20 cellular contexts compared by ENCODE assay signal in the genomic region with DNA sequence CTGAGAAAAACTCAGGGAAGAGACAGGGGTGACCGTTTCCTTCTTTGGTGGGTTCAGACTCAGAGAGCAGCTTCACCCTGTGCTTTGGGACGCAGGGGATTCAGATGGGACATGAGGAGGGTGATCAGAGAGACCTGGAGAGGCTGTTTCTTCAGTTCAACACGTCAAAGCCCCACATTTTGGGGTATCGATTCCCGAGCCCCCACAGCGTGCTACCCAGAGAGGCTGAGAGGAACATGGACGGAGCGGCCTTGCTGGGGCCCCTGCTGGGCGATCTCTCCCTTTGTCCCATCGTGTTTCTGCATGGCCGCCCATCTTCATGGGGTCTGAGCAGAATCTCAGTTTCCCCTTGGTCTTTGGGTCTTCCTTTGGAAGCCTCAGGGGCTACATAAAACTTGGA. TPM values are rescaled to one million over a fixed set of nuclear protein-coding genes. Genes with fewer than 3 reads are reported as not detected.
A peak's percentile ranks its signal among the peaks of the same experiment; 100 is the strongest.
DNase-seq lines count a peak whose midpoint lies in the region; ATAC-seq and TF ChIP-seq lines count a peak whose summit lies in the region.
"Had no signal": no experiment of that assay in that cellular context is flagged by ENCODE, and none has a peak within 500 bp of the region (broad histone marks: within the 10 kb centered on the region; RNA-seq: fewer than 3 reads in every experiment).

No MANE protein-coding gene starts in this region.

- H3K36me3 Mint-ChIP-seq in activated naive CD8-positive, alpha-beta T cell treated with anti-CD3 and anti-CD28 coated beads, Interleukin-2, amount 10 ng/mL, durations not matched to agents 7 days and 5 days = peaks cover 2% of the 10 kb centered on the region
- H3K36me3 Mint-ChIP-seq in activated naive CD8-positive, alpha-beta T cell treated with anti-CD3 and anti-CD28 coated beads, Interleukin-2, amount 50 U/mL, for 24 hours (ENCODE audit: low read depth) = no peaks in the 10 kb centered on the region
- H3K36me3 Mint-ChIP-seq in naive thymus-derived CD4-positive, alpha-beta T cell = no peaks in the 10 kb centered on the region

- intact Hi-C loops in naive thymus-derived CD4-positive, alpha-beta T cell (cut with micrococcal nuclease) = no loop called here

- CTCF ChIA-PET in naive thymus-derived CD4-positive, alpha-beta T cell (lab: Charles Lee) = no interaction called here

- no peaks in the 10 kb centered on the region for H3K4me1 ChIP-seq in naive thymus-derived CD4-positive, alpha-beta T cell (ENCODE audit: control insufficient read depth in 2 of 2, insufficient read depth in 2 of 2, low read length in 2 of 2)
- H3K4me1 ChIP-seq in BE2C = no peaks in the 10 kb centered on the region
- H3K4me1 ChIP-seq: Caco-2, Peyer's patch had no signal

- H3K9me3 ChIP-seq in naive thymus-derived CD4-positive, alpha-beta T cell (ENCODE audit: control insufficient read depth in 2 of 3, low read length in 3 of 3) = no peaks in the 10 kb centered on the region
- no peaks in the 10 kb centered on the region for H3K9me3 ChIP-seq in BE2C
- H3K9me3 ChIP-seq in MG63 = no peaks in the 10 kb centered on the region
- H3K9me3 ChIP-seq: Caco-2, Peyer's patch had no signal

- H3K27me3 ChIP-seq in naive thymus-derived CD4-positive, alpha-beta T cell (ENCODE audit: control insufficient read depth in 2 of 2, insufficient read depth in 2 of 2, low read length in 2 of 2) = no peaks in the 10 kb centered on the region
- H3K27me3 ChIP-seq in BE2C = no peaks in the 10 kb centered on the region
- H3K27me3 ChIP-seq in MG63 = no peaks in the 10 kb centered on the region
- H3K27me3 ChIP-seq: Peyer's patch had no signal

- no peaks in the 10 kb centered on the region for H3K9me3 Mint-ChIP-seq in activated naive CD8-positive, alpha-beta T cell treated with anti-CD3 and anti-CD28 coated beads, Interleukin-2, amount 10 ng/mL, durations not matched to agents 7 days and 5 days
- no peaks in the 10 kb centered on the region for H3K9me3 Mint-ChIP-seq in activated naive CD8-positive, alpha-beta T cell treated with anti-CD3 and anti-CD28 coated beads, Interleukin-2, amount 50 U/mL, for 24 hours
- no peaks in the 10 kb centered on the region for H3K9me3 Mint-ChIP-seq in naive thymus-derived CD4-positive, alpha-beta T cell
- H3K9me3 Mint-ChIP-seq: CD4-positive, alpha-beta T cell; HFFc6 had no signal

- DNase-seq in activated naive CD8-positive, alpha-beta T cell treated with anti-CD3 and anti-CD28 coated beads, Interleukin-2, amount 10 ng/mL, durations not matched to agents 7 days and 5 days = no peak
- no peak for DNase-seq in activated naive CD8-positive, alpha-beta T cell treated with anti-CD3 and anti-CD28 coated beads, Interleukin-2, amount 50 U/mL, for 24 hours
- peak; percentile 29 for DNase-seq in activated CD8-positive, alpha-beta memory T cell treated with anti-CD3 and anti-CD28 coated beads, Interleukin-2, amount 50 U/mL, for 48 hours
- no peak for DNase-seq in naive thymus-derived CD4-positive, alpha-beta T cell
- DNase-seq in MV-4-11 (lab: John Stamatoyannopoulos, UW) = no peak
- DNase-seq in BE2C = no peak
- DNase-seq in MG63 = no peak
- DNase-seq: Caco-2; HFFc6; KBM-7; NCI-H1417; NCI-H187; NCI-H2107; NCI-H510A; NCI-H748 treated with DMSO at 0.1 percent for 48 hours; NK-92 treated with Interleukin-12 subunit alpha and Interleukin-12 subunit beta, amount 100 ng/mL, for 24 hours; Peyer's patch had no signal

- no peak overlapping the region for H3K4me3 Mint-ChIP-seq in activated naive CD8-positive, alpha-beta T cell treated with anti-CD3 and anti-CD28 coated beads, Interleukin-2, amount 10 ng/mL, durations not matched to agents 7 days and 5 days
- no peak overlapping the region for H3K4me3 Mint-ChIP-seq in activated naive CD8-positive, alpha-beta T cell treated with anti-CD3 and anti-CD28 coated beads, Interleukin-2, amount 50 U/mL, for 24 hours
- H3K4me3 Mint-ChIP-seq in naive thymus-derived CD4-positive, alpha-beta T cell = no peak overlapping the region
- H3K4me3 Mint-ChIP-seq: CD4-positive, alpha-beta T cell; HFFc6 had no signal

- no peak overlapping the region for H3K4me3 ChIP-seq in naive thymus-derived CD4-positive, alpha-beta T cell (ENCODE audit: low read length)
- no peak overlapping the region for H3K4me3 ChIP-seq in BE2C (ENCODE audit: low read depth, low read length)
- no peak overlapping the region for H3K4me3 ChIP-seq in MG63
- H3K4me3 ChIP-seq: Peyer's patch had no signal

- TF ChIP-seq CTCF in BE2C (IDR thresholded peaks at IDR 0.05; ENCODE audit: low read depth, low read length) = no peak

- peaks cover 4% of the 10 kb centered on the region for H3K27me3 Mint-ChIP-seq in activated naive CD8-positive, alpha-beta T cell treated with anti-CD3 and anti-CD28 coated beads, Interleukin-2, amount 10 ng/mL, durations not matched to agents 7 days and 5 days
- peaks cover 6% of the 10 kb centered on the region for H3K27me3 Mint-ChIP-seq in activated naive CD8-positive, alpha-beta T cell treated with anti-CD3 and anti-CD28 coated beads, Interleukin-2, amount 50 U/mL, for 24 hours
- H3K27me3 Mint-ChIP-seq in naive thymus-derived CD4-positive, alpha-beta T cell = peaks cover 0 to 36% (median 8%) of the 10 kb centered on the region in 5 donors

- no peaks in the 10 kb centered on the region for H3K36me3 ChIP-seq in naive thymus-derived CD4-positive, alpha-beta T cell (ENCODE audit: control insufficient read depth in 2 of 3, insufficient read depth in 3 of 3, low read length in 3 of 3)
- H3K36me3 ChIP-seq in BE2C (no peaks in the 10 kb centered on the region), MG63 (no peaks in the 10 kb centered on the region)
- H3K36me3 ChIP-seq: Peyer's patch had no signal

- peak overlapping the region; percentile 83 for H3K27ac Mint-ChIP-seq in activated naive CD8-positive, alpha-beta T cell treated with anti-CD3 and anti-CD28 coated beads, Interleukin-2, amount 10 ng/mL, durations not matched to agents 7 days and 5 days
- H3K27ac Mint-ChIP-seq in activated naive CD8-positive, alpha-beta T cell treated with anti-CD3 and anti-CD28 coated beads, Interleukin-2, amount 50 U/mL, for 24 hours = no peak overlapping the region
- H3K27ac Mint-ChIP-seq in naive thymus-derived CD4-positive, alpha-beta T cell = peak overlapping the region in 5 of 9 donors; percentile 12 to 93 (median 66)
- H3K27ac Mint-ChIP-seq: CD4-positive, alpha-beta T cell; HFFc6 had no signal

- POLR2A ChIA-PET in activated naive CD8-positive, alpha-beta T cell treated with anti-CD3 and anti-CD28 coated beads, Interleukin-2, amount 10 ng/mL, durations not matched to agents 7 days and 5 days (lab: Charles Lee) = no interaction called here
- POLR2A ChIA-PET in naive thymus-derived CD4-positive, alpha-beta T cell (lab: Charles Lee) = no interaction called here

- H3K4me1 Mint-ChIP-seq in activated naive CD8-positive, alpha-beta T cell treated with anti-CD3 and anti-CD28 coated beads, Interleukin-2, amount 10 ng/mL, durations not matched to agents 7 days and 5 days = peaks cover 14% of the 10 kb centered on the region
- H3K4me1 Mint-ChIP-seq in activated naive CD8-positive, alpha-beta T cell treated with anti-CD3 and anti-CD28 coated beads, Interleukin-2, amount 50 U/mL, for 24 hours = peaks cover 14% of the 10 kb centered on the region
- H3K4me1 Mint-ChIP-seq in naive thymus-derived CD4-positive, alpha-beta T cell = peaks cover 0 to 14% (median 0%) of the 10 kb centered on the region in 7 donors

- no peak overlapping the region for H3K27ac ChIP-seq in naive thymus-derived CD4-positive, alpha-beta T cell (ENCODE audit: low read depth, low read length)
- H3K27ac ChIP-seq: Peyer's patch had no signal

- no peak for ATAC-seq in activated naive CD8-positive, alpha-beta T cell treated with anti-CD3 and anti-CD28 coated beads, Interleukin-2, amount 10 ng/mL, durations not matched to agents 7 days and 5 days (ENCODE audit: low read depth)
- no peak for ATAC-seq in activated naive CD8-positive, alpha-beta T cell treated with anti-CD3 and anti-CD28 coated beads, Interleukin-2, amount 50 U/mL, for 24 hours
- no peak for ATAC-seq in naive thymus-derived CD4-positive, alpha-beta T cell
- ATAC-seq: HepG2, Right ventricle myocardium inferior had no signal

RNA-seq across cellular contexts. Expression of a gene that starts 38.2 kb away (rescaled TPM):
- total RNA-seq in activated naive CD8-positive, alpha-beta T cell treated with anti-CD3 and anti-CD28 coated beads, Interleukin-2, amount 10 ng/mL, durations not matched to agents 7 days and 5 days = 1 to 10 TPM in 1 of 2 experiments, under 1 TPM in 1; 0.86 to 1.8 TPM
- 1 to 10 TPM in 1 of 5 experiments, under 1 TPM in 1, not detected in 3; 0.47 to 3.1 TPM for total RNA-seq in naive thymus-derived CD4-positive, alpha-beta T cell
- polyA plus RNA-seq in naive thymus-derived CD4-positive, alpha-beta T cell = 1 to 10 TPM in 1 of 2 donors, under 1 TPM in 1; 0.74 to 1.3 TPM
- polyA plus RNA-seq in BE2C (2012; ENCODE audit: insufficient read depth, insufficient read length, low read depth) = 7.4 TPM
- total RNA-seq in MG63 (2014; rRNA removed; shearing (Covaris generic); ENCODE audit: low replicate concordance) = 204 and 346 TPM in 2 replicates
- total RNA-seq: HepG2 had no signal
- polyA plus RNA-seq: HepG2 had no signal

Comparison
In these comparisons a context has a peak if more than half of its experiments do, and no peak if none do; other contexts are left out.
1. RNA of a gene that starts 38.2 kb away (total RNA-seq): 204 to 346 TPM in MG63; 0.86 to 1.8 TPM in activated naive CD8-positive, alpha-beta T cell treated with anti-CD3 and anti-CD28 coated beads, Interleukin-2, amount 10 ng/mL, durations not matched to agents 7 days and 5 days and 0.47 to 3.1 TPM in naive thymus-derived CD4-positive, alpha-beta T cell; every median in the first group is over 10 times any median in the second.